23 cellular contexts compared by ENCODE assay signal in the genomic region with DNA sequence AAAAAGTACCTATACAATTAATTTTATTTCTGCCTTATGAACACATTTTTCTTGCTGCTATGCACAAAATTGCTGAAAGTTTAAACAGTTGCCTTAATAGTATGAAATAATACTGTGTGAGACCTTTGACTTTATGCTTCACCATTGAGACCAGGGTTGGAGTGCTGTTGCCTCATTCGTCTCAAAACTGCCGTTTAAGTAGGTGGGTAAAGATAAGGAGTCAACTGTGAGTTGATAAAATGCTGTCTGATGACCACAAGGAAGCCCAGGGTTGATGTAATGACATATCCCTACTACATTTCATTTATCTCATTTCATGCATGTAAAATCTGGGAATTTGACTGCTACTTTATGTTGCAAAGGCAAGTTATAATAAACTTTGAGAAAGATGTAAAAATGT.
"Had no signal": no experiment of that assay in that cellular context is flagged by ENCODE, and none has a peak within 500 bp of the region (broad histone marks: within the 10 kb centered on the region; RNA-seq: fewer than 3 reads in every experiment).

No MANE protein-coding gene starts in this region.

- ATAC-seq: activated CD4-positive, CD25-positive, alpha-beta regulatory T cell treated with anti-CD3 and anti-CD28 coated beads, Interleukin-2, amount 50 U/mL, for 24 hours; activated CD8-positive, alpha-beta T cell treated with anti-CD3 and anti-CD28 coated beads for 36 hours; activated T-cell treated with anti-CD3 and anti-CD28 coated beads, Interleukin-2, amount 50 U/mL, for 72 hours; PC-3; T-helper 17 cell had no signal

- H3K27me3 ChIP-seq: MG63 had no signal

- H3K27ac ChIP-seq: breast epithelium had no signal

- H3K9me3 ChIP-seq: breast epithelium, MG63 had no signal

- H3K4me1 ChIP-seq: breast epithelium had no signal

- DNase-seq: activated CD4-positive, alpha-beta T cell treated with anti-CD3 and anti-CD28 coated beads for 4 hours; activated CD8-positive, alpha-beta memory T cell treated with anti-CD3 and anti-CD28 coated beads, Interleukin-2, amount 50 U/mL, for 4 hours; activated CD8-positive, alpha-beta T cell treated with anti-CD3 and anti-CD28 coated beads for 36 hours; activated gamma-delta T cell treated with Interleukin-2 at 50 U/mL for 16 hours; activated naive CD4-positive, alpha-beta T cell treated with anti-CD3 and anti-CD28 coated beads, Interleukin-2, amount 10 ng/mL, durations not matched to agents 7 days and 5 days; activated naive CD8-positive, alpha-beta T cell treated with anti-CD3 and anti-CD28 coated beads for 36 hours; activated T-cell treated with anti-CD3 and anti-CD28 coated beads, Interleukin-2, amount 50 U/mL, for 72 hours; anterior cingulate cortex; central memory CD4-positive, alpha-beta T cell; MG63; MV-4-11; NCI-H1092 treated with DMSO at 0.1 percent for 48 hours; NCI-H1436; NCI-H1694 treated with DMSO at 0.1 percent for 48 hours; NCI-H2081; NCI-H446; NCI-H524; PC-3; SHP77 treated with DMSO at 0.1 percent for 48 hours; T-helper 17 cell; T-helper 9 cell had no signal

- H3K4me3 ChIP-seq: breast epithelium, MG63 had no signal

- H3K36me3 ChIP-seq: breast epithelium, MG63 had no signal
